ENCODE assay signal across 8 cellular contexts in the genomic region with DNA sequence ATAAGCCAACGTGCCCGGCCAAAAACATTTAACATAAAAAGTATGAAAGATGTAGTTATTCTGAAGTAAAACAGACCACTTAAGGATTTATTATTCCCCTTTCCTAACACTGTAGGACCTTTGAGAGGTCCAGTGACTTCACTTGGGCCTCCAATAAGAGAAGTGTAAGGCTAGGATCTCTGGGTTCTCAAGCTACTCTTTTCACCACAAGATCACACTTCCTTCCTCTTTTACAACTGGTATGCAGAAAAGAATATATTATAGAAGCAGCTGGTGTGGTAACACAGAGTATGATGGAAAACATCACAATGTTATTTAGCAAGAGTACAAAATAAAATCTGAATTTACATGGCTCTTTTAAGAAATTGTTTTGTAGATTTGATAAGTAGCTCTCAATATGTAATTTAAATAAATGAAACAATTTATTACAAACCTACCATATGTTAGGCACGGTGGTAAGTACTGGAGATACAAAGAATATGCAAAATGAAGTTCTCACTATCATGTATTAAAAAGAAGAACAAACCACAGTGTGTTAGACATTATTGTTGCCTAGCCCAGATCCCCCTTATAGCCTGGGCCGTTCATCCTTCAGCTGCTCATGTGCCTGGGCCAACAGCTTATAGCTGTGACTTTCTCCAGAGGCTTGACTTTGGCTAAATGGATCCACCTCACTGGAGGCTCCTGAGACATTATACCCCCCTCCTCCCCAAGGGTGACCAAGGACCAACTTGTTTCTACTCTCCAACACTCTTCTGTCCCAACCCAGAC. TPM values are rescaled to one million over a fixed set of nuclear protein-coding genes. Genes with fewer than 3 reads are reported as not detected.
A peak's percentile ranks its signal among the peaks of the same experiment; 100 is the strongest.
DNase-seq lines count a peak whose midpoint lies in the region; ATAC-seq lines count a peak whose summit lies in the region.

No MANE protein-coding gene starts in this region.

- no peaks in the 10 kb centered on the region for H3K36me3 ChIP-seq in trophoblast cell (ENCODE audit: control insufficient read depth in 1 of 2, insufficient read depth in 2 of 2, low read length in 2 of 2)

- no peak overlapping the region for H3K14ac ChIP-seq in trophoblast cell (ENCODE audit: low read length)

- no peak overlapping the region for H2AFZ ChIP-seq in trophoblast cell (ENCODE audit: insufficient read depth, low read length, poor library complexity)

- no peaks in the 10 kb centered on the region for H3K9me3 ChIP-seq in trophoblast cell (ENCODE audit: insufficient read depth, low read depth, low read length)

- no peak overlapping the region for H3K4me2 ChIP-seq in trophoblast cell (ENCODE audit: low read length)

- H4K12ac ChIP-seq in trophoblast cell (ENCODE audit: low read depth, low read length) = no peak overlapping the region

- H3K27ac ChIP-seq in trophoblast cell (ENCODE audit: low read depth, low read length) = no peak overlapping the region

- H3K27me3 ChIP-seq in trophoblast cell (ENCODE audit: insufficient read depth, low read length) = no peaks in the 10 kb centered on the region

- H2BK12ac ChIP-seq in trophoblast cell (ENCODE audit: low read length) = peak overlapping the region; percentile 50

- H3K79me1 ChIP-seq in trophoblast cell (ENCODE audit: low read length) = peaks cover 17% of the 10 kb centered on the region

- peaks cover 7 to 10% of the 10 kb centered on the region in 2 experiments for H3K4me1 ChIP-seq in trophoblast cell (ENCODE audit: control insufficient read depth in 1 of 2, insufficient read depth in 2 of 2, low read length in 2 of 2)

- H4K8ac ChIP-seq in trophoblast cell (ENCODE audit: low read depth, low read length) = no peak overlapping the region

- no peak overlapping the region for H4K91ac ChIP-seq in trophoblast cell (ENCODE audit: low read depth, low read length)

- DNase-seq in OCI-M1 (lab: John Stamatoyannopoulos, UW) (peak; percentile 76), trophoblast cell (peak in 1 of 2 donors; percentile 17), nucleus accumbens (lab: John Stamatoyannopoulos, UW) (no peak), NCI-H1694 (lab: John Stamatoyannopoulos, UW) (no peak), NCI-H345 treated with DMSO at 0.1 percent for 48 hours (lab: John Stamatoyannopoulos, UW; ENCODE audit: unreplicated experiment) (no peak), GM03348 (ENCODE audit: low spot score) (no peak)

- H2BK5ac ChIP-seq in trophoblast cell (ENCODE audit: low read depth, low read length, poor library complexity) = no peak overlapping the region

- no peak overlapping the region for H3K4me3 ChIP-seq in trophoblast cell (ENCODE audit: low read depth, low read length)

- H3K79me2 ChIP-seq in trophoblast cell (ENCODE audit: control insufficient read depth, insufficient read depth, low read length, poor library complexity) = peaks cover 1% of the 10 kb centered on the region

- ATAC-seq in GM18909 (IDR thresholded peaks at IDR 0.05; ENCODE audit: poor library complexity, unreplicated experiment) (peak; percentile 90), HG02943 (IDR thresholded peaks at IDR 0.05; ENCODE audit: low read depth, unreplicated experiment) (peak; percentile 78)

- H3K4ac ChIP-seq in trophoblast cell (ENCODE audit: low read depth, low read length) = no peak overlapping the region

- WGBS in trophoblast cell (ENCODE audit: extremely low coverage, insufficient coverage, insufficient read length) = no CpG with 5 or more reads among the region's 4 CpGs

- H3K9ac ChIP-seq in trophoblast cell (ENCODE audit: low read length) = no peak overlapping the region

- no peak overlapping the region for H2BK120ac ChIP-seq in trophoblast cell (ENCODE audit: insufficient read depth, low read length, poor library complexity)

- no peak overlapping the region for H3K23ac ChIP-seq in trophoblast cell (ENCODE audit: low read length)

- no peak overlapping the region for H3K18ac ChIP-seq in trophoblast cell (ENCODE audit: low read length)

- H2AK5ac ChIP-seq in trophoblast cell (ENCODE audit: low read length) = no peak overlapping the region

RNA-seq across cellular contexts. Expression of gene CCNG2, which starts 30.0 kb away (rescaled TPM):
- 69.7 and 76.1 TPM in 2 replicates for polyA plus RNA-seq in trophoblast cell (2013)

RNA-seq across cellular contexts. Expression of gene CCNI, which starts 51.2 kb away (rescaled TPM):
- polyA plus RNA-seq in trophoblast cell (2013) = 223 and 238 TPM in 2 replicates
